In genomic region chr20:57660510-57661199, GRCh38 we compare ENCODE assay signal across 13 cellular contexts. TPM values are rescaled to one million over a fixed set of nuclear protein-coding genes. Genes with fewer than 3 reads are reported as not detected.
DNase-seq lines count a peak whose midpoint lies in the region; ATAC-seq and TF ChIP-seq lines count a peak whose summit lies in the region.
"Had no signal": no experiment of that assay in that cellular context is flagged by ENCODE, and none has a peak within 500 bp of the region (broad histone marks: within the 10 kb centered on the region; RNA-seq: fewer than 3 reads in every experiment).

No MANE protein-coding gene starts in this region.

- peaks cover 4% of the 10 kb centered on the region for H3K9me3 Mint-ChIP-seq in activated naive CD8-positive, alpha-beta T cell treated with anti-CD3 and anti-CD28 coated beads, Interleukin-2, amount 10 ng/mL, durations not matched to agents 7 days and 5 days
- H3K9me3 Mint-ChIP-seq in activated naive CD8-positive, alpha-beta T cell treated with anti-CD3 and anti-CD28 coated beads, Interleukin-2, amount 50 U/mL, for 24 hours = no peaks in the 10 kb centered on the region
- no peaks in the 10 kb centered on the region for H3K9me3 Mint-ChIP-seq in chondrocyte (ENCODE audit: low read depth)
- H3K9me3 Mint-ChIP-seq: central memory CD8-positive, alpha-beta T cell had no signal

- H2AFZ ChIP-seq in osteoblast (ENCODE audit: low read length) = no peak overlapping the region

- no peak overlapping the region for H3K4me2 ChIP-seq in osteoblast (ENCODE audit: insufficient read depth, low read length)

- no peak overlapping the region for H3K27ac ChIP-seq in osteoblast (ENCODE audit: low read depth, low read length)

- H3K79me2 ChIP-seq in osteoblast (ENCODE audit: insufficient read depth, low read length) = peaks cover 7% of the 10 kb centered on the region

- no peaks in the 10 kb centered on the region for H3K27me3 ChIP-seq in osteoblast (ENCODE audit: insufficient read depth, low read length)

- peaks cover 15% of the 10 kb centered on the region for H3K4me1 Mint-ChIP-seq in activated naive CD8-positive, alpha-beta T cell treated with anti-CD3 and anti-CD28 coated beads, Interleukin-2, amount 10 ng/mL, durations not matched to agents 7 days and 5 days
- H3K4me1 Mint-ChIP-seq in activated naive CD8-positive, alpha-beta T cell treated with anti-CD3 and anti-CD28 coated beads, Interleukin-2, amount 50 U/mL, for 24 hours = peaks cover 20% of the 10 kb centered on the region
- peaks cover 23% of the 10 kb centered on the region for H3K4me1 Mint-ChIP-seq in chondrocyte (ENCODE audit: low read depth)

- no peak overlapping the region for H3K4me3 ChIP-seq in osteoblast (ENCODE audit: insufficient read depth, low read length)

- no peak for ATAC-seq in activated naive CD8-positive, alpha-beta T cell treated with anti-CD3 and anti-CD28 coated beads, Interleukin-2, amount 10 ng/mL, durations not matched to agents 7 days and 5 days (ENCODE audit: low read depth)
- ATAC-seq in activated naive CD8-positive, alpha-beta T cell treated with anti-CD3 and anti-CD28 coated beads, Interleukin-2, amount 50 U/mL, for 24 hours = no peak

- H3K36me3 Mint-ChIP-seq in activated naive CD8-positive, alpha-beta T cell treated with anti-CD3 and anti-CD28 coated beads, Interleukin-2, amount 10 ng/mL, durations not matched to agents 7 days and 5 days = no peaks in the 10 kb centered on the region
- H3K36me3 Mint-ChIP-seq in activated naive CD8-positive, alpha-beta T cell treated with anti-CD3 and anti-CD28 coated beads, Interleukin-2, amount 50 U/mL, for 24 hours (ENCODE audit: low read depth) = no peaks in the 10 kb centered on the region
- peaks cover 13% of the 10 kb centered on the region for H3K36me3 Mint-ChIP-seq in chondrocyte (ENCODE audit: low read depth)

- no peak overlapping the region for H3K27ac Mint-ChIP-seq in activated naive CD8-positive, alpha-beta T cell treated with anti-CD3 and anti-CD28 coated beads, Interleukin-2, amount 10 ng/mL, durations not matched to agents 7 days and 5 days
- H3K27ac Mint-ChIP-seq in activated naive CD8-positive, alpha-beta T cell treated with anti-CD3 and anti-CD28 coated beads, Interleukin-2, amount 50 U/mL, for 24 hours = no peak overlapping the region
- peak overlapping the region; percentile 24 for H3K27ac Mint-ChIP-seq in chondrocyte (ENCODE audit: unreplicated experiment)
- H3K27ac Mint-ChIP-seq: activated CD4-positive, alpha-beta T cell treated with anti-CD3 and anti-CD28 coated beads, Interleukin-2, amount 10 ng/mL, durations not matched to agents 7 days and 5 days had no signal

- TF ChIP-seq CTCF in chondrocyte (IDR thresholded peaks at IDR 0.05) (no peak), osteoblast (IDR thresholded peaks at IDR 0.05; ENCODE audit: extremely low read depth, low read depth, low read length) (no peak)

- POLR2A ChIA-PET in activated naive CD8-positive, alpha-beta T cell treated with anti-CD3 and anti-CD28 coated beads, Interleukin-2, amount 10 ng/mL, durations not matched to agents 7 days and 5 days (lab: Charles Lee) = no interaction called here

- no peaks in the 10 kb centered on the region for H3K4me1 ChIP-seq in osteoblast (ENCODE audit: insufficient read depth, low read length)

- peaks cover 39% of the 10 kb centered on the region for H4K20me1 ChIP-seq in osteoblast (ENCODE audit: insufficient read depth, low read length)

- H3K4me3 Mint-ChIP-seq in activated naive CD8-positive, alpha-beta T cell treated with anti-CD3 and anti-CD28 coated beads, Interleukin-2, amount 10 ng/mL, durations not matched to agents 7 days and 5 days = no peak overlapping the region
- no peak overlapping the region for H3K4me3 Mint-ChIP-seq in activated naive CD8-positive, alpha-beta T cell treated with anti-CD3 and anti-CD28 coated beads, Interleukin-2, amount 50 U/mL, for 24 hours
- H3K4me3 Mint-ChIP-seq in chondrocyte (ENCODE audit: unreplicated experiment) = no peak overlapping the region
- H3K4me3 Mint-ChIP-seq: activated CD4-positive, alpha-beta T cell treated with anti-CD3 and anti-CD28 coated beads, Interleukin-2, amount 10 ng/mL, durations not matched to agents 7 days and 5 days; central memory CD8-positive, alpha-beta T cell had no signal

- peaks cover 3% of the 10 kb centered on the region for H3K27me3 Mint-ChIP-seq in activated naive CD8-positive, alpha-beta T cell treated with anti-CD3 and anti-CD28 coated beads, Interleukin-2, amount 10 ng/mL, durations not matched to agents 7 days and 5 days
- no peaks in the 10 kb centered on the region for H3K27me3 Mint-ChIP-seq in activated naive CD8-positive, alpha-beta T cell treated with anti-CD3 and anti-CD28 coated beads, Interleukin-2, amount 50 U/mL, for 24 hours
- H3K27me3 Mint-ChIP-seq in chondrocyte (ENCODE audit: low read depth) = no peaks in the 10 kb centered on the region
- H3K27me3 Mint-ChIP-seq: activated CD4-positive, alpha-beta T cell treated with anti-CD3 and anti-CD28 coated beads, Interleukin-2, amount 10 ng/mL, durations not matched to agents 7 days and 5 days; central memory CD8-positive, alpha-beta T cell had no signal

- H3K9me3 ChIP-seq in osteoblast (ENCODE audit: low read depth, low read length) = no peaks in the 10 kb centered on the region

- no peaks in the 10 kb centered on the region for H3K36me3 ChIP-seq in osteoblast (ENCODE audit: insufficient read depth, low read length)

- peak; percentile 5 for DNase-seq in activated naive CD8-positive, alpha-beta T cell treated with anti-CD3 and anti-CD28 coated beads, Interleukin-2, amount 10 ng/mL, durations not matched to agents 7 days and 5 days
- DNase-seq in activated naive CD8-positive, alpha-beta T cell treated with anti-CD3 and anti-CD28 coated beads, Interleukin-2, amount 50 U/mL, for 24 hours = no peak
- DNase-seq in chondrocyte (ENCODE audit: low spot score) = peak; percentile 68
- DNase-seq in osteoblast (ENCODE audit: insufficient read length, low spot score, missing footprints) = peak; percentile 66
- peak; percentile 37 for DNase-seq in ureter (ENCODE audit: low spot score)
- no peak for DNase-seq in NK-92 treated with Interleukin-12 subunit alpha and Interleukin-12 subunit beta, amount 100 ng/mL, for 24 hours (lab: John Stamatoyannopoulos, UW)
- no peak for DNase-seq in DMS53 (lab: John Stamatoyannopoulos, UW)
- DNase-seq in DMS79 (lab: John Stamatoyannopoulos, UW) = no peak
- DNase-seq: activated CD4-positive, alpha-beta T cell treated with anti-CD3 and anti-CD28 coated beads, Interleukin-2, amount 10 ng/mL, durations not matched to agents 7 days and 5 days; activated naive CD4-positive, alpha-beta T cell; stimulated activated CD4-positive, alpha-beta T cell treated with anti-CD3 and anti-CD28 coated beads, Interleukin-12 subunit alpha, Interleukin-12 subunit beta, amount 100 ng/mL, for 4 hours had no signal

RNA-seq across cellular contexts. Expression of gene ZBP1, which starts 40.4 kb away (rescaled TPM):
- total RNA-seq in activated naive CD8-positive, alpha-beta T cell treated with anti-CD3 and anti-CD28 coated beads, Interleukin-2, amount 10 ng/mL, durations not matched to agents 7 days and 5 days = 10 to 100 TPM; 27.5 to 28.5 TPM
- not detected in 3 replicates for total RNA-seq in chondrocyte
- not detected in 2 replicates for total RNA-seq in osteoblast
- 2.4 TPM for total RNA-seq in ureter
- total RNA-seq: glomerular endothelial cell had no signal

RNA-seq across cellular contexts. Expression of gene PMEPA1, which starts 49.2 kb away (rescaled TPM):
- 1 to 10 TPM; 4.9 to 5.0 TPM for total RNA-seq in activated naive CD8-positive, alpha-beta T cell treated with anti-CD3 and anti-CD28 coated beads, Interleukin-2, amount 10 ng/mL, durations not matched to agents 7 days and 5 days
- total RNA-seq in chondrocyte = 151 to 298 TPM (median 163 TPM) in 3 replicates
- 20.3 and 23.5 TPM in 2 replicates for total RNA-seq in osteoblast
- total RNA-seq in ureter = 15.2 TPM

Comparison
In these comparisons a context has a peak if more than half of its experiments do, and no peak if none do; other contexts are left out.
1. DNase-seq: peak in activated naive CD8-positive, alpha-beta T cell treated with anti-CD3 and anti-CD28 coated beads, Interleukin-2, amount 10 ng/mL, durations not matched to agents 7 days and 5 days (single experiment), chondrocyte (single experiment), osteoblast (single experiment) and ureter (single experiment); none in activated naive CD8-positive, alpha-beta T cell treated with anti-CD3 and anti-CD28 coated beads, Interleukin-2, amount 50 U/mL, for 24 hours (single experiment), NK-92 treated with Interleukin-12 subunit alpha and Interleukin-12 subunit beta, amount 100 ng/mL, for 24 hours (single experiment), DMS53 (single experiment) and DMS79 (single experiment).